In genomic region chr5:152124413-152125082, GRCh38 we compare ENCODE assay signal across 15 cellular contexts.
A peak's percentile ranks its signal among the peaks of the same experiment; 100 is the strongest.
DNase-seq lines count a peak whose midpoint lies in the region; ATAC-seq lines count a peak whose summit lies in the region.
"Had no signal": no experiment of that assay in that cellular context is flagged by ENCODE, and none has a peak within 500 bp of the region (broad histone marks: within the 10 kb centered on the region; RNA-seq: fewer than 3 reads in every experiment).

No MANE protein-coding gene starts in this region.

- whole genome bisulfite sequencing in trophoblast cell (ENCODE audit: extremely low coverage, insufficient coverage, insufficient read length) = no CpG with 5 or more reads among the region's 12 CpGs

- no peaks in the 10 kb centered on the region for H3K9me3 ChIP-seq in trophoblast cell (ENCODE audit: insufficient read depth, low read depth, low read length)
- H3K9me3 ChIP-seq: SJCRH30 had no signal

- H3K36me3 ChIP-seq in H7 (replicated peaks; ENCODE audit: control insufficient read depth, insufficient read depth, low read length) = no peaks in the 10 kb centered on the region
- H3K36me3 ChIP-seq in trophoblast cell (ENCODE audit: control insufficient read depth in 1 of 2, insufficient read depth in 2 of 2, low read length in 2 of 2) = no peaks in the 10 kb centered on the region
- H3K36me3 ChIP-seq: SJCRH30 had no signal

- H4K91ac ChIP-seq in trophoblast cell (ENCODE audit: low read depth, low read length) = no peak overlapping the region

- peak; percentile 87 for ATAC-seq in left colon
- ATAC-seq: PC-3 had no signal

- no peak overlapping the region for H2BK120ac ChIP-seq in trophoblast cell (ENCODE audit: insufficient read depth, low read length, poor library complexity)

- no peak overlapping the region for H4K8ac ChIP-seq in trophoblast cell (ENCODE audit: low read depth, low read length)

- H2BK12ac ChIP-seq in trophoblast cell (ENCODE audit: low read length) = no peak overlapping the region

- no peaks in the 10 kb centered on the region for H3K4me1 ChIP-seq in trophoblast cell (ENCODE audit: control insufficient read depth in 1 of 2, insufficient read depth in 2 of 2, low read length in 2 of 2)
- H3K4me1 ChIP-seq: SJCRH30 had no signal

- H3K23ac ChIP-seq in trophoblast cell (ENCODE audit: low read length) = no peak overlapping the region

- intact Hi-C loops in left colon (cut with DNase I, micrococcal nuclease) = no loop called here

- no peak overlapping the region for H4K12ac ChIP-seq in trophoblast cell (ENCODE audit: low read depth, low read length)

- H2AK5ac ChIP-seq in trophoblast cell (ENCODE audit: low read length) = no peak overlapping the region

- H3K4me2 ChIP-seq in trophoblast cell (ENCODE audit: low read length) = no peak overlapping the region

- H3K9ac ChIP-seq in trophoblast cell (ENCODE audit: low read length) = no peak overlapping the region
- H3K9ac ChIP-seq: GM23248 had no signal

- no peak overlapping the region for H3K18ac ChIP-seq in trophoblast cell (ENCODE audit: low read length)

- H3K4ac ChIP-seq in trophoblast cell (ENCODE audit: low read depth, low read length) = no peak overlapping the region

- H2AFZ ChIP-seq in trophoblast cell (ENCODE audit: insufficient read depth, low read length, poor library complexity) = no peak overlapping the region
- H2AFZ ChIP-seq: GM23248 had no signal

- H3K79me2 ChIP-seq in trophoblast cell (ENCODE audit: control insufficient read depth, insufficient read depth, low read length, poor library complexity) = no peaks in the 10 kb centered on the region

- no peaks in the 10 kb centered on the region for H3K27me3 ChIP-seq in H7 (ENCODE audit: control insufficient read depth, insufficient read depth, low read length)
- H3K27me3 ChIP-seq in trophoblast cell (ENCODE audit: insufficient read depth, low read length) = no peaks in the 10 kb centered on the region
- H3K27me3 ChIP-seq: SJCRH30 had no signal

- no peak overlapping the region for H2BK5ac ChIP-seq in trophoblast cell (ENCODE audit: low read depth, low read length, poor library complexity)

- no peaks in the 10 kb centered on the region for H3K79me1 ChIP-seq in trophoblast cell (ENCODE audit: low read length)

- H3K27ac ChIP-seq in trophoblast cell (ENCODE audit: low read depth, low read length) = no peak overlapping the region
- H3K27ac ChIP-seq: GM23248, SJCRH30 had no signal

- DNase-seq in H7 (peak; percentile 20), SW480 (ENCODE audit: low spot score) (peak; percentile 12), left colon (peak in 1 of 2 donors; percentile 21), trophoblast cell (no peak), NOMO-1 (lab: John Stamatoyannopoulos, UW; ENCODE audit: unreplicated experiment in 2 of 2) (no peak), hepatic stellate cell (ENCODE audit: low spot score) (no peak), NCI-H2227 treated with DMSO at 0.1 percent for 48 hours (lab: John Stamatoyannopoulos, UW) (no peak)
- DNase-seq: C1 segment of cervical spinal cord, GF-D8, GM23248, NCI-H1048, NCI-H1694 treated with DMSO at 0.1 percent for 48 hours, NCI-H748 treated with DMSO at 0.1 percent for 48 hours, PC-3, SJCRH30 had no signal

- H3K14ac ChIP-seq in trophoblast cell (ENCODE audit: low read length) = no peak overlapping the region

- H3K4me3 ChIP-seq in H7 (ENCODE audit: insufficient read depth, low read depth, low read length) = no peak overlapping the region
- H3K4me3 ChIP-seq in trophoblast cell (ENCODE audit: low read depth, low read length) = peak overlapping the region; percentile 39
- H3K4me3 ChIP-seq: GM23248, SJCRH30 had no signal

Comparison
In these comparisons a context has a peak if more than half of its experiments do, and no peak if none do; other contexts are left out.
1. DNase-seq: peak in H7 (single experiment) and SW480 (single experiment); none in trophoblast cell (0 of 2), NOMO-1 (0 of 2), hepatic stellate cell (single experiment) and NCI-H2227 treated with DMSO at 0.1 percent for 48 hours (single experiment).